In genomic region chr13:107808388-107808787, GRCh38 we compare ENCODE assay signal across 17 cellular contexts.
"Had no signal": no experiment of that assay in that cellular context is flagged by ENCODE, and none has a peak within 500 bp of the region (broad histone marks: within the 10 kb centered on the region; RNA-seq: fewer than 3 reads in every experiment).

No MANE protein-coding gene starts in this region.

- H2AFZ ChIP-seq: PC-9 had no signal

- H3K4me2 ChIP-seq: PC-9 had no signal

- ATAC-seq: activated CD8-positive, alpha-beta memory T cell treated with anti-CD3 and anti-CD28 coated beads, Interleukin-2, amount 10 ng/mL, durations not matched to agents 7 days and 5 days; activated T-cell treated with anti-CD3 and anti-CD28 coated beads, Interleukin-2, amount 50 U/mL, for 4 hours; T-helper 17 cell had no signal

- H3K4me3 ChIP-seq: breast epithelium, MG63, PC-9 had no signal

- H3K27ac ChIP-seq: breast epithelium, PC-9 had no signal

- DNase-seq: activated B cell treated with CpG ODN at 0.5 μM for 24 hours; activated CD4-positive, alpha-beta T cell treated with anti-CD3 and anti-CD28 coated beads for 1 hour; activated CD4-positive, alpha-beta T cell treated with anti-CD3 and anti-CD28 coated beads, Interleukin-2, amount 10 ng/mL, durations not matched to agents 24 days and 14 days; activated CD4-positive, alpha-beta T cell treated with anti-CD3 and anti-CD28 coated beads, Interleukin-2, amount 50 U/mL, for 48 hours; activated CD8-positive, alpha-beta memory T cell treated with anti-CD3 and anti-CD28 coated beads, Interleukin-2, amount 10 ng/mL, durations not matched to agents 7 days and 5 days; activated effector memory CD4-positive, alpha-beta T cell treated with anti-CD3 and anti-CD28 coated beads, Interleukin-2, amount 50 U/mL, for 16 hours; activated naive CD4-positive, alpha-beta T cell treated with Interleukin-2 at 50 U/mL for 16 hours; activated T-cell treated with anti-CD3 and anti-CD28 coated beads, Interleukin-2, amount 50 U/mL, for 4 hours; anterior cingulate cortex; caudate nucleus; MG63; MV-4-11; NCI-H2029 treated with DMSO at 0.1 percent for 48 hours; PC-9; T-helper 17 cell; T-helper 9 cell had no signal

- H3K4me1 ChIP-seq: breast epithelium had no signal

- H3K9me3 ChIP-seq: breast epithelium, MG63 had no signal

- H3K27me3 ChIP-seq: breast epithelium, MG63 had no signal

- H3K36me3 ChIP-seq: MG63 had no signal
